ENCODE assay signal across 10 cellular contexts in the genomic region with DNA sequence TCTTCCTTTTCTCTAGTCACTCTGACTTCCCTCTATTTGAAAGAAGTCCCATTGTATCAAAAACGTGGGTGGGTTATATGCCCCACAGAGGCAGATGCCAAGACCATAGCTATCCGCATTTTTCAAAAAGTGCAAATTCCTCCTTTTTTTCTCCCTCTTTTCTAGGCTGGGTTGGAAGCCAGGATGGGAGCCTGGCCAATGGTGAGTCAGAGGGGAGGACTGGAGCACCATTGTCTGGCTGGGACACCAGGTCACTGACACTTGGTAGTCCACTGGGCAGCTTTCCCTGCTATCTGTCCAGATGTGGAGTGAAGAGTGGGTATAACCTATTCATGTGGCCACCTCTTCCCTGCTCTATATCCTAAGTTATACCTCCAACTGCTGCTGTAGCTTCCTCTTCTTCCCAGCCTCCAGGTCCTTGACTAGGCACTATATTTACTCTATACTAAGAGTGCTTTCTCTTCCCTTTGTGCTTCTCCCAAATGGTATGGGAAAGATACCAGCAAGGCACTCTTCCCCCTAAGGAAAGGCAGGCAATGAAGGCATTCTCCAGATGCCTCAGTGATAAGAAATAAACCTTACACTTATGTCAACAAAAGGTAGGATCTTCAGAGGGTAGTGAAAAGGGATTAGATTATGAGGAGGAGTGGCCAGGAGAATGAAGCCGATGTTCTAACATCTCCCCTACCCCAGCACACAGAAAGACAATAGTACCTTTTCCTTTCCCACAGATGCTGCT. TPM values are rescaled to one million over a fixed set of nuclear protein-coding genes. Genes with fewer than 3 reads are reported as not detected.
DNase-seq lines count a peak whose midpoint lies in the region; ATAC-seq and TF ChIP-seq lines count a peak whose summit lies in the region.
"Had no signal": no experiment of that assay in that cellular context is flagged by ENCODE, and none has a peak within 500 bp of the region (broad histone marks: within the 10 kb centered on the region; RNA-seq: fewer than 3 reads in every experiment).

No MANE protein-coding gene starts in this region.

- H3K9me3 ChIP-seq in CD8-positive, alpha-beta T cell (ENCODE audit: low read length), result no peaks in the 10 kb centered on the region

- peaks cover 84% of the 10 kb centered on the region for H3K36me3 Mint-ChIP-seq in CD8-positive, alpha-beta T cell
- peaks cover 32% of the 10 kb centered on the region for H3K36me3 Mint-ChIP-seq in activated T-helper 1 cell treated with anti-CD3 and anti-CD28 coated beads, Interleukin-12 subunit alpha, Interleukin-12 subunit beta, Interleukin-2, Interleukin-4 antibody, amounts not matched to agents 30 ng/mL and 10 ng/mL and 1 ng/mL, durations not matched to agents 14 hours and 24 hours and 36 hours (ENCODE audit: low read depth)

- H3K4me3 Mint-ChIP-seq in CD8-positive, alpha-beta T cell, result no peak overlapping the region
- no peak overlapping the region for H3K4me3 Mint-ChIP-seq in activated T-helper 1 cell treated with anti-CD3 and anti-CD28 coated beads, Interleukin-12 subunit alpha, Interleukin-12 subunit beta, Interleukin-2, Interleukin-4 antibody, amounts not matched to agents 30 ng/mL and 10 ng/mL and 1 ng/mL, durations not matched to agents 14 hours and 24 hours and 36 hours
- H3K4me3 Mint-ChIP-seq: activated CD4-positive, alpha-beta T cell treated with anti-CD3 and anti-CD28 coated beads, Interleukin-2, amount 10 ng/mL, durations not matched to agents 24 days and 14 days had no signal

- no peak for ATAC-seq in CD8-positive, alpha-beta T cell
- ATAC-seq in GM21528 (IDR thresholded peaks at IDR 0.05; ENCODE audit: low FRiP score, unreplicated experiment), result no peak

- CTCF ChIA-PET in CD8-positive, alpha-beta T cell (lab: Charles Lee), result interaction anchor here (0.9 to 5.3 kb wide), 3 partner anchors 11 to 27 kb away, joined by 3 to 38 read pairs (median 7); no protein-coding TSS in a partner anchor

- peaks cover 17% of the 10 kb centered on the region for H3K4me1 ChIP-seq in CD8-positive, alpha-beta T cell (ENCODE audit: insufficient read depth, low read length)

- H3K27me3 ChIP-seq in CD8-positive, alpha-beta T cell (ENCODE audit: insufficient read depth, low read length), result no peaks in the 10 kb centered on the region
- no peaks in the 10 kb centered on the region for H3K27me3 ChIP-seq in H7 (ENCODE audit: control insufficient read depth, insufficient read depth, low read length)

- H3K4me1 Mint-ChIP-seq in CD8-positive, alpha-beta T cell (ENCODE audit: low read depth), result peaks cover 55% of the 10 kb centered on the region
- peaks cover 41% of the 10 kb centered on the region for H3K4me1 Mint-ChIP-seq in activated T-helper 1 cell treated with anti-CD3 and anti-CD28 coated beads, Interleukin-12 subunit alpha, Interleukin-12 subunit beta, Interleukin-2, Interleukin-4 antibody, amounts not matched to agents 30 ng/mL and 10 ng/mL and 1 ng/mL, durations not matched to agents 14 hours and 24 hours and 36 hours (ENCODE audit: low read depth)

- no peak overlapping the region for H3K4me3 ChIP-seq in CD8-positive, alpha-beta T cell (ENCODE audit: low read depth, low read length)
- H3K4me3 ChIP-seq in H7 (ENCODE audit: insufficient read depth, low read depth, low read length), result no peak overlapping the region

- no peak overlapping the region for H3K27ac ChIP-seq in CD8-positive, alpha-beta T cell (ENCODE audit: low read depth, low read length)

- intact Hi-C loops in CD8-positive, alpha-beta T cell (cut with DNase I, micrococcal nuclease), result no loop called here
- intact Hi-C loops in activated T-helper 1 cell treated with anti-CD3 and anti-CD28 coated beads, Interleukin-12 subunit alpha, Interleukin-12 subunit beta, Interleukin-2, Interleukin-4 antibody, amounts not matched to agents 30 ng/mL and 10 ng/mL and 1 ng/mL, durations not matched to agents 14 hours and 24 hours and 36 hours (cut with micrococcal nuclease), result no loop called here
- intact Hi-C loops in posterior cingulate gyrus (cut with DNase I), result no loop called here

- peaks cover 58% of the 10 kb centered on the region for H3K36me3 ChIP-seq in CD8-positive, alpha-beta T cell (ENCODE audit: insufficient read depth, low read length)
- H3K36me3 ChIP-seq in H7 (replicated peaks; ENCODE audit: control insufficient read depth, insufficient read depth, low read length), result peaks cover 3% of the 10 kb centered on the region

- no peaks in the 10 kb centered on the region for H3K27me3 Mint-ChIP-seq in CD8-positive, alpha-beta T cell (ENCODE audit: low read depth)
- H3K27me3 Mint-ChIP-seq in activated T-helper 1 cell treated with anti-CD3 and anti-CD28 coated beads, Interleukin-12 subunit alpha, Interleukin-12 subunit beta, Interleukin-2, Interleukin-4 antibody, amounts not matched to agents 30 ng/mL and 10 ng/mL and 1 ng/mL, durations not matched to agents 14 hours and 24 hours and 36 hours (ENCODE audit: insufficient read depth), result no peaks in the 10 kb centered on the region
- H3K27me3 Mint-ChIP-seq: activated CD4-positive, alpha-beta T cell treated with anti-CD3 and anti-CD28 coated beads, Interleukin-2, amount 10 ng/mL, durations not matched to agents 24 days and 14 days had no signal

- no peak for TF ChIP-seq CTCF in CD8-positive, alpha-beta T cell (IDR thresholded peaks at IDR 0.05)
- TF ChIP-seq CTCF in GM10266 (IDR thresholded peaks at IDR 0.05; ENCODE audit: control insufficient read depth, insufficient read depth, low read depth, missing control alignments), result no peak

- no peaks in the 10 kb centered on the region for H3K9me3 Mint-ChIP-seq in CD8-positive, alpha-beta T cell
- H3K9me3 Mint-ChIP-seq in activated T-helper 1 cell treated with anti-CD3 and anti-CD28 coated beads, Interleukin-12 subunit alpha, Interleukin-12 subunit beta, Interleukin-2, Interleukin-4 antibody, amounts not matched to agents 30 ng/mL and 10 ng/mL and 1 ng/mL, durations not matched to agents 14 hours and 24 hours and 36 hours, result no peaks in the 10 kb centered on the region
- H3K9me3 Mint-ChIP-seq: activated CD4-positive, alpha-beta T cell treated with anti-CD3 and anti-CD28 coated beads, Interleukin-2, amount 10 ng/mL, durations not matched to agents 24 days and 14 days had no signal

- H3K27ac Mint-ChIP-seq in CD8-positive, alpha-beta T cell, result peak overlapping the region; percentile 2
- H3K27ac Mint-ChIP-seq in activated T-helper 1 cell treated with anti-CD3 and anti-CD28 coated beads, Interleukin-12 subunit alpha, Interleukin-12 subunit beta, Interleukin-2, Interleukin-4 antibody, amounts not matched to agents 30 ng/mL and 10 ng/mL and 1 ng/mL, durations not matched to agents 14 hours and 24 hours and 36 hours, result peak overlapping the region; percentile 11

- no peak for DNase-seq in CD8-positive, alpha-beta T cell
- DNase-seq in activated T-helper 1 cell treated with anti-CD3 and anti-CD28 coated beads, Interleukin-12 subunit alpha, Interleukin-12 subunit beta, Interleukin-2, Interleukin-4 antibody, amounts not matched to agents 30 ng/mL and 10 ng/mL and 1 ng/mL, durations not matched to agents 14 hours and 24 hours and 36 hours (ENCODE audit: low spot score), result no peak
- DNase-seq in glomerular visceral epithelial cell (ENCODE audit: extremely low spot score) (peak; percentile 41), posterior cingulate gyrus (peak; percentile 74 to 98 (median 90)), H7 (no peak), mesenteric fat pad (ENCODE audit: low spot score) (no peak), GM10266 (ENCODE audit: extremely low spot score) (no peak)
- DNase-seq: activated CD4-positive, alpha-beta T cell treated with anti-CD3 and anti-CD28 coated beads, Interleukin-2, amount 10 ng/mL, durations not matched to agents 24 days and 14 days had no signal

- POLR2A ChIA-PET in CD8-positive, alpha-beta T cell (lab: Charles Lee), result interaction anchor here (0.6 to 1.4 kb wide), 2 partner anchors 13 to 18 kb away, joined by 6 read pairs; partner anchors contain the start of gene PI4KB

RNA-seq across cellular contexts. Expression of gene PI4KB, which starts 12.9 kb away (rescaled TPM):
- total RNA-seq in CD8-positive, alpha-beta T cell, result 10 to 100 TPM; 63.1 to 63.2 TPM
- total RNA-seq in activated T-helper 1 cell treated with anti-CD3 and anti-CD28 coated beads, Interleukin-12 subunit alpha, Interleukin-12 subunit beta, Interleukin-2, Interleukin-4 antibody, amounts not matched to agents 30 ng/mL and 10 ng/mL and 1 ng/mL, durations not matched to agents 14 hours and 24 hours and 36 hours, result 52.4 and 54.7 TPM in 2 replicates
- 33.4 and 36.2 TPM in 2 replicates for total RNA-seq in H7 (2014; rRNA removed; shearing (Covaris generic))
- 84.4 TPM for total RNA-seq in mesenteric fat pad

RNA-seq across cellular contexts. Expression of gene ZNF687, which starts 32.2 kb away (rescaled TPM):
- 10 to 100 TPM; 34.0 to 36.3 TPM for total RNA-seq in CD8-positive, alpha-beta T cell
- 26.9 and 27.3 TPM in 2 replicates for total RNA-seq in activated T-helper 1 cell treated with anti-CD3 and anti-CD28 coated beads, Interleukin-12 subunit alpha, Interleukin-12 subunit beta, Interleukin-2, Interleukin-4 antibody, amounts not matched to agents 30 ng/mL and 10 ng/mL and 1 ng/mL, durations not matched to agents 14 hours and 24 hours and 36 hours
- 81.3 and 103 TPM in 2 replicates for total RNA-seq in H7 (2014; rRNA removed; shearing (Covaris generic))
- 16.2 TPM for total RNA-seq in mesenteric fat pad

RNA-seq across cellular contexts. Expression of gene RFX5, which starts 32.7 kb away (rescaled TPM):
- total RNA-seq in CD8-positive, alpha-beta T cell, result 10 to 100 TPM; 62.6 to 65.9 TPM
- total RNA-seq in activated T-helper 1 cell treated with anti-CD3 and anti-CD28 coated beads, Interleukin-12 subunit alpha, Interleukin-12 subunit beta, Interleukin-2, Interleukin-4 antibody, amounts not matched to agents 30 ng/mL and 10 ng/mL and 1 ng/mL, durations not matched to agents 14 hours and 24 hours and 36 hours, result 78.1 and 83.4 TPM in 2 replicates
- total RNA-seq in H7 (2014; rRNA removed; shearing (Covaris generic)), result 73.1 and 74.9 TPM in 2 replicates
- 29.2 TPM for total RNA-seq in mesenteric fat pad

RNA-seq across cellular contexts. Expression of gene SELENBP1, which starts 58.2 kb away (rescaled TPM):
- not detected for total RNA-seq in CD8-positive, alpha-beta T cell
- total RNA-seq in activated T-helper 1 cell treated with anti-CD3 and anti-CD28 coated beads, Interleukin-12 subunit alpha, Interleukin-12 subunit beta, Interleukin-2, Interleukin-4 antibody, amounts not matched to agents 30 ng/mL and 10 ng/mL and 1 ng/mL, durations not matched to agents 14 hours and 24 hours and 36 hours, result not detected in 2 replicates
- 36.9 and 41.9 TPM in 2 replicates for total RNA-seq in H7 (2014; rRNA removed; shearing (Covaris generic))
- total RNA-seq in mesenteric fat pad, result 63.0 TPM
- total RNA-seq: activated CD4-positive, alpha-beta T cell treated with anti-CD3 and anti-CD28 coated beads, Interleukin-2, amount 10 ng/mL, durations not matched to agents 24 days and 14 days; mononuclear cell had no signal

RNA-seq across cellular contexts. Expression of gene PSMD4, which starts 59.8 kb away (rescaled TPM):
- 10 to 100 TPM; 55.1 to 56.7 TPM for total RNA-seq in CD8-positive, alpha-beta T cell
- 276 and 285 TPM in 2 replicates for total RNA-seq in activated T-helper 1 cell treated with anti-CD3 and anti-CD28 coated beads, Interleukin-12 subunit alpha, Interleukin-12 subunit beta, Interleukin-2, Interleukin-4 antibody, amounts not matched to agents 30 ng/mL and 10 ng/mL and 1 ng/mL, durations not matched to agents 14 hours and 24 hours and 36 hours
- total RNA-seq in H7 (2014; rRNA removed; shearing (Covaris generic)), result 373 and 381 TPM in 2 replicates
- 142 TPM for total RNA-seq in mesenteric fat pad

Comparison
In these comparisons a context has a peak if more than half of its experiments do, and no peak if none do; other contexts are left out.
1. DNase-seq: peak in glomerular visceral epithelial cell (single experiment) and posterior cingulate gyrus (10 of 10); none in CD8-positive, alpha-beta T cell (0 of 7), activated T-helper 1 cell treated with anti-CD3 and anti-CD28 coated beads, Interleukin-12 subunit alpha, Interleukin-12 subunit beta, Interleukin-2, Interleukin-4 antibody, amounts not matched to agents 30 ng/mL and 10 ng/mL and 1 ng/mL, durations not matched to agents 14 hours and 24 hours and 36 hours (single experiment), H7 (single experiment), mesenteric fat pad (single experiment) and GM10266 (single experiment).